Comparison of ENCODE assay signal across 9 cellular contexts in the genomic region with DNA sequence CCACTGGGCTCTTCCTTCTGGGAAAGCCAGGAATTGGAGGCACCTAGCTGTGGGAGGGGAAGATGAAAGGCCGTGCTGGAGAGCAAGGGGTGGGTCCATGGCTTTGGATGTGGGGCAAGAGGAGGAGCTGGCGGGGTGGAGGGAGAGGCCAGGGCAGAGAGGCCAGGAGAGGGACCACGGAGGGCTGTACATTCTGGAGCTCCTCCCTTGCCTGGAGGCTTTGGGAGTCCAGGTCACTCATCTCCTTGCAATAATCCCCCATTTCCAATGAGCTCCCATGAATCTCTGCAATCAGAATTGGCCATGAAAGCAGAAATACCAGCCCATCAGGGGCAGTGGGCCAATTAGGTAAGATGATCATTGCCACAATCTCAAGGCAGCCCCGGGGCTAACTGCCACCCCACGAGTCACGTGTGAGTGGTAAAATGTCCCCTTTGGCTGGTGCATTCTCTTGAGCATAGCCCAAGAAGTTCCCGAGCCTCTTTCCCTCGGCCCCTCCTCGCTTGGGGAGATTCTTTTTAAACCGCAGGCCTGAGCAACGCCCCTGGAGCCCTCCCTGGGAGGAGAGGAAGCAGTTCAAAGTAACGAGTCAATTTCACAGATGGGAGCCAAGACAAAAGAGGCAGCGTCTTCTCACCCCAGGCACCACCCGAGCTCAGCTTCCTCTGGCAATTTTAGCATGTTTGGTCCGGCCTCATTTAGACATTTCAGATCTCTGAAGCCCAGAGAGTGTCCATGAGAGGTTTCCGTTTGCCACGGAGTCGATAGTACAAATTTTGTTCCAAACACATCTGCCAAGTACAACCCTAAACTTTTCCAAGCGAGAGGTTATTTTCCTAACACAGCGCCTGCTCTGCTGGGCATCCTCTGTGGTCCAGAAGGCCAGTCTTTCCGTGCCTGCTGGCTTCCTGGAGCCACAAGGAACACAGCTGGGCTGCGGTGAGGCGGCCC.
DNase-seq lines count a peak whose midpoint lies in the region; ATAC-seq and TF ChIP-seq lines count a peak whose summit lies in the region.
"Had no signal": no experiment of that assay in that cellular context is flagged by ENCODE, and none has a peak within 500 bp of the region (broad histone marks: within the 10 kb centered on the region; RNA-seq: fewer than 3 reads in every experiment).

No MANE protein-coding gene starts in this region.

- H3K4me3 ChIP-seq in parathyroid adenoma (ENCODE audit: low read depth, low read length) = no peak overlapping the region

- no peak for TF ChIP-seq CTCF in parathyroid adenoma (IDR thresholded peaks at IDR 0.05)

- no peaks in the 10 kb centered on the region for H3K27me3 ChIP-seq in parathyroid adenoma (ENCODE audit: control insufficient read depth, insufficient read depth, low read length)

- H2AFZ ChIP-seq in parathyroid adenoma = peak overlapping the region; percentile 5

- no peaks in the 10 kb centered on the region for H3K79me2 ChIP-seq in parathyroid adenoma

- no peaks in the 10 kb centered on the region for H3K36me3 ChIP-seq in parathyroid adenoma (ENCODE audit: control insufficient read depth, insufficient read depth, low read length)

- ATAC-seq in HG02610 (IDR thresholded peaks at IDR 0.05; ENCODE audit: unreplicated experiment) = no peak
- ATAC-seq in GM18909 (IDR thresholded peaks at IDR 0.05; ENCODE audit: poor library complexity, unreplicated experiment) = no peak
- ATAC-seq in GM19455 (IDR thresholded peaks at IDR 0.05; ENCODE audit: unreplicated experiment) = no peak
- ATAC-seq in HG02884 (IDR thresholded peaks at IDR 0.05; ENCODE audit: unreplicated experiment) = no peak

- DNase-seq in EH (ENCODE audit: low read depth) (peak; percentile 90), NCI-H226 (peak; percentile 62), fibroblast of gingiva (ENCODE audit: low read depth) (peak; percentile 96)
- DNase-seq: posterior cingulate gyrus had no signal

- H3K9ac ChIP-seq in parathyroid adenoma = no peak overlapping the region

- H3K27ac ChIP-seq in parathyroid adenoma = peak overlapping the region; percentile 16

- peaks cover 3% of the 10 kb centered on the region for H3K4me1 ChIP-seq in parathyroid adenoma

- H3K9me3 ChIP-seq in parathyroid adenoma (ENCODE audit: control insufficient read depth, low read length) = no peaks in the 10 kb centered on the region

- no peak overlapping the region for H3K4me2 ChIP-seq in parathyroid adenoma (ENCODE audit: low read length)
